In genomic region chr16:10548404-10548803, GRCh38 we compare ENCODE assay signal across 9 cellular contexts.
"Had no signal": no experiment of that assay in that cellular context is flagged by ENCODE, and none has a peak within 500 bp of the region (broad histone marks: within the 10 kb centered on the region; RNA-seq: fewer than 3 reads in every experiment).

No MANE protein-coding gene starts in this region.

- H3K4me1 Mint-ChIP-seq: GM23338 had no signal

- H3K27ac Mint-ChIP-seq: GM23338, H9, HFFc6 had no signal

- H3K9me3 ChIP-seq: HAP-1 had no signal

- H3K4me1 ChIP-seq: HAP-1 had no signal

- ATAC-seq: GM23338, HCT116 had no signal

- H3K4me3 Mint-ChIP-seq: GM23338, H9, HFFc6 had no signal

- DNase-seq: GM23248, GOT3, H7, H9, HCEC 1CT, HFFc6 had no signal

- H3K4me3 ChIP-seq: GM23248, GM23338, HAP-1 had no signal
